In genomic region chr3:33883538-33884203, GRCh38 we compare ENCODE assay signal across 8 cellular contexts.
DNase-seq lines count a peak whose midpoint lies in the region; ATAC-seq, FAIRE-seq and TF ChIP-seq lines count a peak whose summit lies in the region.

No MANE protein-coding gene starts in this region.

- no peak for TF ChIP-seq EP300 in SK-N-SH (IDR thresholded peaks at IDR 0.05; ENCODE audit: borderline replicate concordance in 1 of 2, low read depth in 1 of 2, low read length in 1 of 2)
- no peak for TF ChIP-seq EP300 in esophagus muscularis mucosa (IDR thresholded peaks at IDR 0.05)

- POLR2A ChIA-PET in SK-N-SH (lab: Yijun Ruan, JAX) = interaction anchor here (1.4 kb wide), 1 partner anchor 800 kb away, joined by 5 read pairs; no protein-coding TSS in a partner anchor

- FAIRE-seq in HTR-8/SVneo (lab: Jason Lieb, UNC) = no peak

- no peaks in the 10 kb centered on the region for H3F3A ChIP-seq in SK-N-SH (replicated peaks; ENCODE audit: insufficient read depth)

- TF ChIP-seq POLR2A in esophagus muscularis mucosa (IDR thresholded peaks at IDR 0.05; ENCODE audit: low read depth) = no peak

- H3K36me3 ChIP-seq in SK-N-SH (replicated peaks in 1 of 2; ENCODE audit: control insufficient read depth in 1 of 2, insufficient read depth in 2 of 2, low read length in 1 of 2) (no peaks in the 10 kb centered on the region), esophagus muscularis mucosa (no peaks in the 10 kb centered on the region), H7 (replicated peaks; ENCODE audit: control insufficient read depth, insufficient read depth, low read length) (no peaks in the 10 kb centered on the region)

- intact Hi-C loops in esophagus muscularis mucosa (cut with DNase I) = no loop called here

- H3K27me3 Mint-ChIP-seq in nephron progenitor cell (ENCODE audit: low read depth, poor library complexity) = peaks cover 4% of the 10 kb centered on the region

- peak overlapping the region; percentile 9 for H3K27ac Mint-ChIP-seq in nephron progenitor cell

- peak; percentile 61 for DNase-seq in activated CD8-positive, alpha-beta memory T cell treated with anti-CD3 and anti-CD28 coated beads for 24 hours
- DNase-seq in activated CD8-positive, alpha-beta memory T cell treated with anti-CD3 and anti-CD28 coated beads, Interleukin-2, amount 50 U/mL, for 48 hours = no peak
- peak; percentile 33 for DNase-seq in HTR-8/SVneo (ENCODE audit: insufficient read length, low spot score)
- DNase-seq in SK-N-SH = peak; percentile 32
- DNase-seq in esophagus muscularis mucosa (ENCODE audit: extremely low spot score) = no peak
- DNase-seq in nephron progenitor cell = peak; percentile 31
- no peak for DNase-seq in H7

- peak overlapping the region; percentile 75 for H3K4me2 ChIP-seq in SK-N-SH

- no peaks in the 10 kb centered on the region for H3K9me3 Mint-ChIP-seq in nephron progenitor cell

- peak overlapping the region; percentile 63; the same call in 1 of the 2 replicates for H2AFZ ChIP-seq in SK-N-SH (ENCODE audit: low read depth)

- ATAC-seq in HG03571 (IDR thresholded peaks at IDR 0.05; ENCODE audit: unreplicated experiment) = no peak

- no peaks in the 10 kb centered on the region for H3K9me3 ChIP-seq in SK-N-SH
- no peaks in the 10 kb centered on the region for H3K9me3 ChIP-seq in esophagus muscularis mucosa

- H3K4me1 ChIP-seq in SK-N-SH (ENCODE audit: control insufficient read depth in 1 of 2, insufficient read depth in 2 of 2, low read depth in 1 of 2, low read length in 1 of 2) = peaks cover 0 to 10% of the 10 kb centered on the region in 2 experiments; a peak in 3 of 4 replicates
- peaks cover 6 to 8% (median 7%) of the 10 kb centered on the region in 4 donors for H3K4me1 ChIP-seq in esophagus muscularis mucosa

- H3K4me1 Mint-ChIP-seq in nephron progenitor cell = peaks cover 50% of the 10 kb centered on the region

- H3K4me3 ChIP-seq in SK-N-SH (ENCODE audit: low read depth in 2 of 2, low read length in 1 of 2) (peak overlapping the region; percentile 14 to 32; a peak in 3 of 4 replicates), esophagus muscularis mucosa (peak overlapping the region in 3 of 4 donors; percentile 14 to 37 (median 24)), H7 (ENCODE audit: insufficient read depth, low read depth, low read length) (no peak overlapping the region)

- CTCF ChIA-PET in SK-N-SH (lab: Yijun Ruan, JAX) = interaction anchor here (0.6 to 3.9 kb wide), 40 partner anchors 9 to 1776 kb away, joined by 3 to 50 read pairs (median 5); no protein-coding TSS in a partner anchor

- peak; percentile 93 for TF ChIP-seq CTCF in SK-N-SH (IDR thresholded peaks at IDR 0.05)
- TF ChIP-seq CTCF in esophagus muscularis mucosa (IDR thresholded peaks at IDR 0.05) = peak; percentile 74 to 91 (median 85)
- peak; percentile 91 for TF ChIP-seq CTCF in nephron progenitor cell (IDR thresholded peaks at IDR 0.05)

- H3K36me3 Mint-ChIP-seq in nephron progenitor cell (ENCODE audit: low read depth) = no peaks in the 10 kb centered on the region

- peak overlapping the region; percentile 77 for H3K4me3 Mint-ChIP-seq in nephron progenitor cell

- no peaks in the 10 kb centered on the region for H3K79me2 ChIP-seq in SK-N-SH (ENCODE audit: insufficient read depth)

- H3K27ac ChIP-seq in SK-N-SH (ENCODE audit: low read depth in 2 of 2, low read length in 1 of 2) = peak overlapping the region in 1 of 2 experiments; percentile 3; a peak in 1 of 4 replicates
- no peak overlapping the region for H3K27ac ChIP-seq in esophagus muscularis mucosa (replicated peaks in 1 of 4)

- H3K9me2 ChIP-seq in SK-N-SH = no peaks in the 10 kb centered on the region

- WGBS in SK-N-SH (ENCODE audit: low lambda C conversion rate) = 14% methylated on average over 9 of the region's 9 CpGs
- 12% methylated on average over 9 of the region's 9 CpGs for WGBS in esophagus muscularis mucosa

- peak; percentile 85 for TF ChIP-seq RAD21 in SK-N-SH (IDR thresholded peaks at IDR 0.05; ENCODE audit: low read length)

- no peaks in the 10 kb centered on the region for H4K20me1 ChIP-seq in SK-N-SH (ENCODE audit: insufficient read depth)

- H3K9ac ChIP-seq in SK-N-SH = no peak overlapping the region

- no peaks in the 10 kb centered on the region for H3K27me3 ChIP-seq in SK-N-SH (ENCODE audit: insufficient read depth)
- no peaks in the 10 kb centered on the region for H3K27me3 ChIP-seq in esophagus muscularis mucosa
- no peaks in the 10 kb centered on the region for H3K27me3 ChIP-seq in H7 (ENCODE audit: control insufficient read depth, insufficient read depth, low read length)

TF ChIP-seq in SK-N-SH, 30 proteins besides CTCF, POLR2A, EP300 and RAD21:
- TF ChIP-seq SMC3 (IDR thresholded peaks at IDR 0.05; ENCODE audit: low read depth, low read length) (peak; percentile 40), NFIC (IDR thresholded peaks at IDR 0.05; ENCODE audit: borderline replicate concordance) (no peak)

Comparison
In these comparisons a context has a peak if more than half of its experiments do, and no peak if none do; other contexts are left out.
1. DNase-seq: peak in activated CD8-positive, alpha-beta memory T cell treated with anti-CD3 and anti-CD28 coated beads for 24 hours (single experiment), HTR-8/SVneo (single experiment), SK-N-SH (single experiment) and nephron progenitor cell (single experiment); none in activated CD8-positive, alpha-beta memory T cell treated with anti-CD3 and anti-CD28 coated beads, Interleukin-2, amount 50 U/mL, for 48 hours (single experiment), esophagus muscularis mucosa (single experiment) and H7 (single experiment).
2. Peak in every context shown above with its lines, with median percentiles within 50 percentile points of each other: CTCF ChIP-seq.